8 cellular contexts compared by ENCODE assay signal in genomic region chr7:974820-975681, GRCh38. TPM values are rescaled to one million over a fixed set of nuclear protein-coding genes. Genes with fewer than 3 reads are reported as not detected.
DNase-seq lines count a peak whose midpoint lies in the region; ATAC-seq and TF ChIP-seq lines count a peak whose summit lies in the region.

Gene COX19 (minus strand): TSS chr7:975549. CDS start chr7:975509, 40 bp downstream.

- no peaks in the 10 kb centered on the region for H3K27me3 Mint-ChIP-seq in activated naive CD8-positive, alpha-beta T cell treated with anti-CD3 and anti-CD28 coated beads, Interleukin-2, amount 50 U/mL, for 24 hours

- H3K27ac ChIP-seq in heart left ventricle (peak within 1 kb of the TSS; percentile 85 to 99 (median 96)), tibial nerve (peak within 1 kb of the TSS; percentile 76 to 97 (median 92))

- H3K9me3 Mint-ChIP-seq in activated naive CD8-positive, alpha-beta T cell treated with anti-CD3 and anti-CD28 coated beads, Interleukin-2, amount 50 U/mL, for 24 hours: no peaks in the 10 kb centered on the region

- TF ChIP-seq CTCF in GM10266 (IDR thresholded peaks at IDR 0.05; ENCODE audit: control insufficient read depth, insufficient read depth, low read depth, missing control alignments): no peak
- no peak for TF ChIP-seq CTCF in heart left ventricle (IDR thresholded peaks at IDR 0.05)
- TF ChIP-seq CTCF in tibial nerve (IDR thresholded peaks at IDR 0.05): peak in 1 of 5 experiments; percentile 26

- H3K27me3 ChIP-seq in heart left ventricle (no peaks in the 10 kb centered on the region), tibial nerve (no peaks in the 10 kb centered on the region)

- H3K36me3 ChIP-seq in heart left ventricle: peaks cover 0 to 36% (median 30%) of the 10 kb centered on the region in 9 donors
- peaks cover 0 to 27% (median 8%) of the 10 kb centered on the region in 3 donors for H3K36me3 ChIP-seq in tibial nerve

- peak within 1 kb of the TSS; percentile 91 for H3K27ac Mint-ChIP-seq in activated naive CD8-positive, alpha-beta T cell treated with anti-CD3 and anti-CD28 coated beads, Interleukin-2, amount 50 U/mL, for 24 hours

- H3K4me3 ChIP-seq in heart left ventricle (peak within 1 kb of the TSS; percentile 71 to 100 (median 98)), tibial nerve (peak within 1 kb of the TSS; percentile 64 to 99 (median 81))

- intact Hi-C loops in heart left ventricle (cut with DNase I): no loop called here

- H3K4me1 ChIP-seq in heart left ventricle (peaks cover 3 to 36% (median 25%) of the 10 kb centered on the region in 12 donors), tibial nerve (peaks cover 0 to 61% (median 44%) of the 10 kb centered on the region in 4 donors)

- peak; percentile 31 to 91 for TF ChIP-seq EP300 in tibial nerve (IDR thresholded peaks at IDR 0.05)

- H3K4me1 Mint-ChIP-seq in activated naive CD8-positive, alpha-beta T cell treated with anti-CD3 and anti-CD28 coated beads, Interleukin-2, amount 50 U/mL, for 24 hours: peaks cover 32% of the 10 kb centered on the region

- ATAC-seq in HG02610 (IDR thresholded peaks at IDR 0.05; ENCODE audit: unreplicated experiment): peak; percentile 75
- ATAC-seq in activated naive CD8-positive, alpha-beta T cell treated with anti-CD3 and anti-CD28 coated beads, Interleukin-2, amount 50 U/mL, for 24 hours: peak; percentile 94
- ATAC-seq in heart left ventricle: peak; percentile 91 to 98 (median 95)

- H3K9me3 ChIP-seq in heart left ventricle: no peaks in the 10 kb centered on the region
- H3K9me3 ChIP-seq in tibial nerve: no peaks in the 10 kb centered on the region

- peak in 1 of 2 donors; percentile 67 for TF ChIP-seq POLR2A in heart left ventricle (IDR thresholded peaks at IDR 0.05)
- TF ChIP-seq POLR2A in tibial nerve (IDR thresholded peaks at IDR 0.05): peak in 1 of 2 donors; percentile 74

- peak within 1 kb of the TSS; percentile 94 for H3K4me3 Mint-ChIP-seq in activated naive CD8-positive, alpha-beta T cell treated with anti-CD3 and anti-CD28 coated beads, Interleukin-2, amount 50 U/mL, for 24 hours

- WGBS in heart left ventricle, 4 donors: 0 to 1% (median 0%) methylated on average over 19 to 78 of the region's 78 CpGs
- WGBS in tibial nerve, 2 donors: 0% methylated on average over 22 to 41 of the region's 78 CpGs

- DNase-seq in GM10266 (ENCODE audit: extremely low spot score) (peak; percentile 97), NCI-H1092 treated with DMSO at 0.1 percent for 48 hours (lab: John Stamatoyannopoulos, UW) (peak; percentile 85), T follicular helper cell (ENCODE audit: low read depth) (peak; percentile 85), heart left ventricle (peak; percentile 89 to 95 (median 91)), pons (ENCODE audit: low spot score) (peak; percentile 55), tibial nerve (ENCODE audit: low spot score in 2 of 2) (peak; percentile 67 to 69)
- DNase-seq in activated naive CD8-positive, alpha-beta T cell treated with anti-CD3 and anti-CD28 coated beads, Interleukin-2, amount 50 U/mL, for 24 hours: peak; percentile 94

- H3K36me3 Mint-ChIP-seq in activated naive CD8-positive, alpha-beta T cell treated with anti-CD3 and anti-CD28 coated beads, Interleukin-2, amount 50 U/mL, for 24 hours (ENCODE audit: low read depth): peaks cover 29% of the 10 kb centered on the region

RNA-seq across cellular contexts. Expression of gene COX19, which starts in this region (rescaled TPM):
- total RNA-seq in heart left ventricle (1 to 10 TPM; 3.1 to 7.8 (median 6.5) TPM), tibial nerve (10 to 100 TPM; 10.8 to 21.3 (median 11.2) TPM)
- 1 to 10 TPM; 5.7 to 6.6 TPM for polyA plus RNA-seq in heart left ventricle

Comparison
In these comparisons a context has a peak if more than half of its experiments do, and no peak if none do; other contexts are left out.
1. Peak in every context shown above with its lines: DNase-seq, ATAC-seq, H3K4me3 ChIP-seq and H3K27ac ChIP-seq.